In the genomic region with DNA sequence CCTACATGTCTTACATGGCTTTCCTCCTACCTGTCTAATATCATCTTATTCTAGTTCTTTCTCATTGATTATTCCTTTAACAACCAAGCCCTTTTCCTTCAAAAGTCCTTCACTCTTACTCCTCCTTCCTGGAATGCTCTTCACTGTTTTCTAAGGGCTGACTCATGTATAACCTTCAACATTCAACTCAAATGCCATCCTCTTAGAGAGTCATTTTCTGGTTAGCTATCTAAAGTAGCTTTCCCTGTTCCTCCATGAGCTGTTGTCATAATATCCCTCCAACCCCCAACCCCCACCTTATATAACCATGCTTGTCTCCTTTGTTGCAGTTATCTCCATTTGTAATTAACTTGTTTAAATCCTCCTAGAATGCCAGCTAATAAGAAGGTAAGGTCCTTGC, we compare ENCODE assay signal across 16 cellular contexts.
DNase-seq lines count a peak whose midpoint lies in the region; ATAC-seq, FAIRE-seq and TF ChIP-seq lines count a peak whose summit lies in the region.
"Had no signal": no experiment of that assay in that cellular context is flagged by ENCODE, and none has a peak within 500 bp of the region (broad histone marks: within the 10 kb centered on the region; RNA-seq: fewer than 3 reads in every experiment).

No MANE protein-coding gene starts in this region.

- TF ChIP-seq POLR2A in GM12891 (IDR thresholded peaks at IDR 0.05; ENCODE audit: low read depth, low read length): no peak

- H2AFZ ChIP-seq in osteoblast (ENCODE audit: low read length): no peak overlapping the region

- H3K4me2 ChIP-seq in osteoblast (ENCODE audit: insufficient read depth, low read length): peak overlapping the region; percentile 6

- TF ChIP-seq CTCF in osteoblast (IDR thresholded peaks at IDR 0.05; ENCODE audit: extremely low read depth, low read depth, low read length): no peak

- H4K20me1 ChIP-seq in osteoblast (ENCODE audit: insufficient read depth, low read length): no peaks in the 10 kb centered on the region

- no peaks in the 10 kb centered on the region for H3K9me3 ChIP-seq in osteoblast (ENCODE audit: low read depth, low read length)
- H3K9me3 ChIP-seq: thyroid gland had no signal

- H3K79me2 ChIP-seq in osteoblast (ENCODE audit: insufficient read depth, low read length): no peaks in the 10 kb centered on the region

- peaks cover 24% of the 10 kb centered on the region for H3K4me1 ChIP-seq in osteoblast (ENCODE audit: insufficient read depth, low read length)

- H3K36me3 ChIP-seq in osteoblast (ENCODE audit: insufficient read depth, low read length): no peaks in the 10 kb centered on the region
- H3K36me3 ChIP-seq: thyroid gland had no signal

- no peak overlapping the region for H3K4me3 ChIP-seq in osteoblast (ENCODE audit: insufficient read depth, low read length)
- H3K4me3 ChIP-seq: skin epidermis, thyroid gland had no signal

- ATAC-seq in GM21447 (IDR thresholded peaks at IDR 0.05; ENCODE audit: unreplicated experiment): no peak

- peak; percentile 76 for DNase-seq in ELR (ENCODE audit: low read depth)
- DNase-seq in RKO (ENCODE audit: low spot score): peak; percentile 11
- DNase-seq in epithelial cell of prostate (ENCODE audit: low read depth, low spot score): no peak
- peak; percentile 50 for DNase-seq in osteoblast (ENCODE audit: insufficient read length, low spot score, missing footprints)
- DNase-seq in activated CD4-positive, alpha-beta T cell treated with anti-CD3 and anti-CD28 coated beads, Interleukin-2, amount 50 U/mL, for 1 hour: no peak
- no peak for DNase-seq in GM12891 (ENCODE audit: insufficient read length, low spot score)
- DNase-seq: activated CD4-positive, alpha-beta T cell treated with anti-CD3 and anti-CD28 coated beads for 4 hours; central memory CD4-positive, alpha-beta T cell; DMS79 treated with DMSO at 0.1 percent for 48 hours; Kasumi-1; kidney; NCI-H2081; thyroid gland had no signal

- H3K27me3 ChIP-seq in osteoblast (ENCODE audit: insufficient read depth, low read length): no peaks in the 10 kb centered on the region
- H3K27me3 ChIP-seq: thyroid gland had no signal

- H3K27ac ChIP-seq in epithelial cell of prostate: peak overlapping the region; percentile 1
- H3K27ac ChIP-seq in osteoblast (ENCODE audit: low read depth, low read length): peak overlapping the region; percentile 35
- H3K27ac ChIP-seq: skin epidermis had no signal

- FAIRE-seq in GM12891 (lab: Jason Lieb, UNC): no peak
- FAIRE-seq: GM18507, kidney had no signal

TF ChIP-seq in GM12891, 5 proteins besides CTCF, POLR2A, EP300 and RAD21:
- no peak for TF ChIP-seq POLR2AphosphoS5 (IDR thresholded peaks at IDR 0.05; ENCODE audit: low read depth, low read length)
- no peak for TF ChIP-seq POU2F2 (IDR thresholded peaks at IDR 0.05; ENCODE audit: low read depth, low read length)
- TF ChIP-seq SPI1 (IDR thresholded peaks at IDR 0.05; ENCODE audit: low read depth, low read length): no peak
- no peak for TF ChIP-seq PAX5 (IDR thresholded peaks at IDR 0.05; ENCODE audit: insufficient read depth, low read length, severe bottlenecking)
- TF ChIP-seq TAF1 (IDR thresholded peaks at IDR 0.05; ENCODE audit: low read depth, low read length): no peak

Comparison
In these comparisons a context has a peak if more than half of its experiments do, and no peak if none do; other contexts are left out.
1. DNase-seq: peak in ELR (single experiment), RKO (single experiment) and osteoblast (single experiment); none in epithelial cell of prostate (single experiment), activated CD4-positive, alpha-beta T cell treated with anti-CD3 and anti-CD28 coated beads, Interleukin-2, amount 50 U/mL, for 1 hour (single experiment) and GM12891 (single experiment).